Comparison of ENCODE assay signal across 1 cellular context in the genomic region with DNA sequence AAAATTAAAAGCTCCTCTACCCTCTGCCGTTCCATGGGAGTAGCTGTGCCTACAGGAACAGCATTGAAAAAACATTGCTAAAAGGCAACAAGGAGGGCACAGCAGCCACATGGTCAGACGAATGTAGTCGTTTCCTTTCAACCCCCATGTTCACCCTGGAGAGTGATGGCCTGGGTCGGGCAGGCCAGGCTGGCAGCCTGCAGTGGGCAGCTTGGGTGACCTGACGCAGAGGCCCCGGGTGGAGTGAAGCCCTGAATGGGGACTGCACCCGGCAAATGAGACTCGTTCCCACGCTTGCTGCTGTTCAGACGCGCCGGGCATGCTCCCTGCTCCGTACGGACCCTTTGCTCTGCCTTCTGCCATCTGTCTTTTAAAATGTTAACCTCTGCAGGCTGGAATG.
TF ChIP-seq lines count a peak whose summit lies in the region.

No MANE protein-coding gene starts in this region.

TF ChIP-seq in HepG2, 621 proteins besides CTCF, POLR2A, EP300 and RAD21:
- TF ChIP-seq SP4 (CRISPR knock-in tag; IDR thresholded peaks at IDR 0.05) (no peak), ZNF30 (CRISPR knock-in tag; IDR thresholded peaks at IDR 0.05) (no peak), MYNN (CRISPR knock-in tag; IDR thresholded peaks at IDR 0.05; ENCODE audit: low read depth) (no peak), ZSCAN30 (CRISPR knock-in tag; IDR thresholded peaks at IDR 0.05) (no peak), ZKSCAN8 (CRISPR knock-in tag; IDR thresholded peaks at IDR 0.05; ENCODE audit: borderline replicate concordance) (no peak), CHD4 (IDR thresholded peaks at IDR 0.05; ENCODE audit: borderline replicate concordance, low read length) (no peak), ZSCAN22 (CRISPR knock-in tag; IDR thresholded peaks at IDR 0.05) (no peak), ZMYM3 (CRISPR knock-in tag; IDR thresholded peaks at IDR 0.05) (no peak), ZNF557 (CRISPR knock-in tag; IDR thresholded peaks at IDR 0.05) (no peak), KLF12 (CRISPR knock-in tag; IDR thresholded peaks at IDR 0.05; ENCODE audit: borderline replicate concordance) (no peak), PITX1 (CRISPR knock-in tag; IDR thresholded peaks at IDR 0.05) (no peak)
- TF ChIP-seq, protein P1, sequence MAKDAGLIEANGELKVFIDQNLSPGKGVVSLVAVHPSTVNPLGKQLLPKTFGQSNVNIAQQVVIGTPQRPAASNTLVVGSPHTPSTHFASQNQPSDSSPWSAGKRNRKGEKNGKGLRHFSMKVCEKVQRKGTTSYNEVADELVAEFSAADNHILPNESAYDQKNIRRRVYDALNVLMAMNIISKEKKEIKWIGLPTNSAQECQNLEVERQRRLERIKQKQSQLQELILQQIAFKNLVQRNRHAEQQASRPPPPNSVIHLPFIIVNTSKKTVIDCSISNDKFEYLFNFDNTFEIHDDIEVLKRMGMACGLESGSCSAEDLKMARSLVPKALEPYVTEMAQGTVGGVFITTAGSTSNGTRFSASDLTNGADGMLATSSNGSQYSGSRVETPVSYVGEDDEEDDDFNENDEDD (CRISPR knock-in tag; IDR thresholded peaks at IDR 0.05; ENCODE audit: borderline replicate concordance): no peak
